ENCODE assay signal across 19 cellular contexts in the genomic region with DNA sequence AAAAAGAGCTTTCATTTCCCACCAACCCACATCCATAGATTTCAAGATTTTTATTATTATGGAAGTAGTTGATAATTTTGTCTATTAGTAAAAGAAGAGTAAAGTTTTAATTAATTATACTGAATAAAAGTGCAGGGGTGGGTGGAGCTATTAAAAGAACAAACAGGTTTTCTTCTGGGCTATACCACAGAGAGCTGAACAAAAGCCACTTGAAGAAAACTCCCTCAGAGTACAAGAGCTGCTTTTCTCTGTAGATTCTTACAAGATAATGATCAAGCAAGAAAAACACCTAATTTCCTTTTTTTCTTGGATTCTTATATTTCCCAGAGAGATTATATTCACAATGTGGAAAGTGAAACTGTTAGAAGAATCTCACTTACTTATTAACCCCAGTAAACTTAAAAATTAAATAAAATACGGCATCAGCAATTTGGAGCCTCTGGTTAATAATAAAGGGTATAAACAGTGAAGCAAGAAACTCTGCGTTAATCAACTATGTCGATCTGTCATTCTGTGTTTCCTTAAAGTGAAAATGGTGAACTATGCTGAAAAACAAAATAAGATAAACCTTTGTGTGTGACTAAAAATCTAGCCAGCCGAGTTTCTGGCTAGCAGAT.
DNase-seq lines count a peak whose midpoint lies in the region; FAIRE-seq and TF ChIP-seq lines count a peak whose summit lies in the region.
"Had no signal": no experiment of that assay in that cellular context is flagged by ENCODE, and none has a peak within 500 bp of the region (broad histone marks: within the 10 kb centered on the region; RNA-seq: fewer than 3 reads in every experiment).

No MANE protein-coding gene starts in this region.

- BruUV-seq in endothelial cell of umbilical vein (replicated peaks; lab: Mats Ljungman, UMichigan), result no TSS peak

- peak overlapping the region in 4 of 7 donors; percentile 49 to 81 (median 54) for H3K27ac Mint-ChIP-seq in CD4-positive, alpha-beta memory T cell
- H3K27ac Mint-ChIP-seq in nephron, result peak overlapping the region; percentile 54 to 88 (median 75)
- H3K27ac Mint-ChIP-seq: activated CD8-positive, alpha-beta memory T cell treated with anti-CD3 and anti-CD28 coated beads, Interleukin-2, amount 10 ng/mL, durations not matched to agents 7 days and 5 days; activated naive CD8-positive, alpha-beta T cell treated with anti-CD3 and anti-CD28 coated beads, Interleukin-2, amount 50 U/mL, for 24 hours had no signal

- H3K4me3 ChIP-seq in CD4-positive, alpha-beta memory T cell (ENCODE audit: low read length in 2 of 2), result no peak overlapping the region
- no peak overlapping the region for H3K4me3 ChIP-seq in SJSA1
- no peak overlapping the region for H3K4me3 ChIP-seq in endothelial cell of umbilical vein (replicated peaks in 1 of 3; ENCODE audit: insufficient read depth in 1 of 3, low read depth in 1 of 3, low read length in 3 of 3)
- H3K4me3 ChIP-seq in BE2C (ENCODE audit: low read depth, low read length), result no peak overlapping the region
- no peak overlapping the region for H3K4me3 ChIP-seq in dorsolateral prefrontal cortex
- H3K4me3 ChIP-seq in transverse colon, result no peak overlapping the region
- H3K4me3 ChIP-seq: right atrium auricular region, tibial nerve had no signal

- no peaks in the 10 kb centered on the region for H3K27me3 ChIP-seq in CD4-positive, alpha-beta memory T cell (ENCODE audit: insufficient read depth, low read length)
- H3K27me3 ChIP-seq in SJSA1 (replicated peaks) (no peaks in the 10 kb centered on the region), endothelial cell of umbilical vein (ENCODE audit: control insufficient read depth in 2 of 2, insufficient read depth in 2 of 2, low read length in 2 of 2) (no peaks in the 10 kb centered on the region), BE2C (no peaks in the 10 kb centered on the region), dorsolateral prefrontal cortex (peaks cover 0 to 5% (median 0%) of the 10 kb centered on the region in 45 donors), transverse colon (no peaks in the 10 kb centered on the region)
- H3K27me3 ChIP-seq: right atrium auricular region, tibial nerve had no signal

- H3K4me2 ChIP-seq in endothelial cell of umbilical vein (ENCODE audit: insufficient read depth, low read length), result peak overlapping the region; percentile 48

- no peaks in the 10 kb centered on the region for H3K9me3 Mint-ChIP-seq in CD4-positive, alpha-beta memory T cell
- no peaks in the 10 kb centered on the region for H3K9me3 Mint-ChIP-seq in nephron
- H3K9me3 Mint-ChIP-seq: activated naive CD8-positive, alpha-beta T cell treated with anti-CD3 and anti-CD28 coated beads, Interleukin-2, amount 50 U/mL, for 24 hours had no signal

- no peaks in the 10 kb centered on the region for H4K20me1 ChIP-seq in endothelial cell of umbilical vein (replicated peaks; ENCODE audit: control insufficient read depth, extremely low read depth, insufficient read depth, low read length)

- H3K36me3 ChIP-seq in CD4-positive, alpha-beta memory T cell (ENCODE audit: insufficient read depth, low read length), result no peaks in the 10 kb centered on the region
- H3K36me3 ChIP-seq in SJSA1 (no peaks in the 10 kb centered on the region), endothelial cell of umbilical vein (ENCODE audit: control insufficient read depth in 2 of 2, extremely low read depth in 1 of 2, insufficient read depth in 2 of 2, low read length in 2 of 2) (no peaks in the 10 kb centered on the region), BE2C (no peaks in the 10 kb centered on the region), transverse colon (no peaks in the 10 kb centered on the region)
- H3K36me3 ChIP-seq: right atrium auricular region, tibial nerve had no signal

- no peaks in the 10 kb centered on the region for H3K27me3 Mint-ChIP-seq in CD4-positive, alpha-beta memory T cell
- H3K27me3 Mint-ChIP-seq in nephron (ENCODE audit: low read depth), result no peaks in the 10 kb centered on the region

- no peaks in the 10 kb centered on the region for H3K9me3 ChIP-seq in CD4-positive, alpha-beta memory T cell (ENCODE audit: control insufficient read depth in 1 of 2, low read length in 2 of 2)
- H3K9me3 ChIP-seq in SJSA1 (replicated peaks) (no peaks in the 10 kb centered on the region), endothelial cell of umbilical vein (replicated peaks; ENCODE audit: control insufficient read depth, insufficient read depth, low read length) (no peaks in the 10 kb centered on the region), BE2C (no peaks in the 10 kb centered on the region), transverse colon (no peaks in the 10 kb centered on the region)
- H3K9me3 ChIP-seq: right atrium auricular region, tibial nerve had no signal

- H3K4me1 ChIP-seq in CD4-positive, alpha-beta memory T cell (ENCODE audit: insufficient read depth, low read length), result peaks cover 20% of the 10 kb centered on the region
- peaks cover 36% of the 10 kb centered on the region for H3K4me1 ChIP-seq in SJSA1 (replicated peaks)
- H3K4me1 ChIP-seq in endothelial cell of umbilical vein (ENCODE audit: control insufficient read depth, extremely low read depth, insufficient read depth, low read length), result peaks cover 17% of the 10 kb centered on the region
- H3K4me1 ChIP-seq in BE2C, result no peaks in the 10 kb centered on the region
- peaks cover 0 to 6% (median 3%) of the 10 kb centered on the region in 4 donors for H3K4me1 ChIP-seq in transverse colon

- POLR2A ChIA-PET in CD4-positive, alpha-beta memory T cell (lab: Charles Lee; ENCODE audit: partially characterized antibody), result interaction anchor here (0.8 to 2.9 kb wide), 7 partner anchors 19 to 80 kb away, joined by 3 to 14 read pairs (median 4); no protein-coding TSS in a partner anchor
- POLR2A ChIA-PET in endothelial cell of umbilical vein (lab: Charles Lee), result interaction anchor here (0.6 kb wide), 1 partner anchor 31 kb away, joined by 4 read pairs; no protein-coding TSS in a partner anchor

- dilution Hi-C loops in endothelial cell of umbilical vein (cut with MboI; ENCODE audit: extremely low pct_ligation_motif_present, low sequenced_read_pairs), result no loop called here

- H3K4me1 Mint-ChIP-seq in CD4-positive, alpha-beta memory T cell, result peaks cover 7 to 23% (median 12%) of the 10 kb centered on the region in 4 donors
- H3K4me1 Mint-ChIP-seq in nephron, result peaks cover 49% of the 10 kb centered on the region

- H3K27ac ChIP-seq in CD4-positive, alpha-beta memory T cell (ENCODE audit: low read depth, low read length), result no peak overlapping the region
- H3K27ac ChIP-seq in SJSA1, result peak overlapping the region; percentile 62
- H3K27ac ChIP-seq in endothelial cell of umbilical vein (ENCODE audit: insufficient read depth, low read depth, low read length), result no peak overlapping the region
- H3K27ac ChIP-seq in dorsolateral prefrontal cortex, result peak overlapping the region in 3 of 59 donors; percentile 16 to 58 (median 17)
- no peak overlapping the region for H3K27ac ChIP-seq in transverse colon
- H3K27ac ChIP-seq: right atrium auricular region had no signal

- TF ChIP-seq CTCF in endothelial cell of umbilical vein (IDR thresholded peaks at IDR 0.05; ENCODE audit: extremely low read depth in 1 of 2, insufficient read depth in 1 of 2, low read depth in 1 of 2, low read length in 2 of 2), result no peak
- no peak for TF ChIP-seq CTCF in nephron (IDR thresholded peaks at IDR 0.05; ENCODE audit: unreplicated experiment in 3 of 3)
- no peak for TF ChIP-seq CTCF in BE2C (IDR thresholded peaks at IDR 0.05; ENCODE audit: low read depth, low read length)
- no peak for TF ChIP-seq CTCF in dorsolateral prefrontal cortex (IDR thresholded peaks at IDR 0.05 in 54 of 56, conservative IDR thresholded peaks at IDR 0.05 in 2 of 56; ENCODE audit: low read depth in 1 of 56, partially characterized antibody in 56 of 56)
- TF ChIP-seq CTCF in transverse colon (IDR thresholded peaks at IDR 0.05), result no peak

- WGBS in transverse colon (ENCODE audit: low coverage in 1 of 2), 2 donors, result 54 to 71% methylated on average over 4 of the region's 4 CpGs

- no peaks in the 10 kb centered on the region for H3K36me3 Mint-ChIP-seq in CD4-positive, alpha-beta memory T cell
- no peaks in the 10 kb centered on the region for H3K36me3 Mint-ChIP-seq in nephron (ENCODE audit: low read depth)
- H3K36me3 Mint-ChIP-seq: activated CD8-positive, alpha-beta memory T cell treated with anti-CD3 and anti-CD28 coated beads, Interleukin-2, amount 10 ng/mL, durations not matched to agents 7 days and 5 days had no signal

- peak; percentile 26 for FAIRE-seq in endothelial cell of umbilical vein (lab: Jason Lieb, UNC)
- FAIRE-seq: GM19239 had no signal

- H2AFZ ChIP-seq in endothelial cell of umbilical vein (ENCODE audit: low read depth, low read length), result peak overlapping the region; percentile 34

- TF ChIP-seq POLR2A in endothelial cell of umbilical vein (IDR thresholded peaks at IDR 0.05; ENCODE audit: low read depth, low read length), result no peak
- no peak for TF ChIP-seq POLR2A in transverse colon (IDR thresholded peaks at IDR 0.05)

- CTCF ChIA-PET in CD4-positive, alpha-beta memory T cell (lab: Charles Lee; ENCODE audit: partially characterized antibody), result interaction anchor here (0.5 to 2.0 kb wide), 10 partner anchors 13 to 966 kb away, joined by 3 to 8 read pairs (median 4); a partner anchor contains a TSS
- CTCF ChIA-PET in endothelial cell of umbilical vein (lab: Charles Lee), result interaction anchor here (0.7 to 3.7 kb wide), 8 partner anchors 10 to 209 kb away, joined by 3 to 23 read pairs (median 5); no protein-coding TSS in a partner anchor

- intact Hi-C loops in CD4-positive, alpha-beta memory T cell (cut with micrococcal nuclease), result no loop called here
- intact Hi-C loops in endothelial cell of umbilical vein (cut with micrococcal nuclease), result no loop called here
- intact Hi-C loops in dorsolateral prefrontal cortex (cut with DNase I), result no loop called here
- intact Hi-C loops in transverse colon (cut with DNase I; ENCODE audit: low total_unique reads), result no loop called here

- peak overlapping the region; percentile 17 for H3K9ac ChIP-seq in endothelial cell of umbilical vein (replicated peaks; ENCODE audit: extremely low read depth, insufficient read depth, low read length)

- DNase-seq in CD4-positive, alpha-beta memory T cell, result peak in 3 of 5 donors; percentile 25 to 32 (median 31)
- DNase-seq in SJSA1 (ENCODE audit: low read depth in 1 of 2, low spot score in 2 of 2) (no peak), endothelial cell of umbilical vein (ENCODE audit: low read depth, low spot score) (peak; percentile 51), BE2C (no peak), NCI-H2196 (lab: John Stamatoyannopoulos, UW; ENCODE audit: unreplicated experiment) (no peak), dorsolateral prefrontal cortex (no peak), transverse colon (no peak)
- DNase-seq: activated CD8-positive, alpha-beta memory T cell treated with anti-CD3 and anti-CD28 coated beads, Interleukin-2, amount 10 ng/mL, durations not matched to agents 7 days and 5 days; activated naive CD8-positive, alpha-beta T cell treated with anti-CD3 and anti-CD28 coated beads, Interleukin-2, amount 50 U/mL, for 24 hours; islet precursor cell; NCI-H1048; NCI-H2081; NCI-H526; SIG-M5; stimulated activated naive CD4-positive, alpha-beta T cell treated with Interleukin-2 at 50 U/mL for 16 hours had no signal

- in situ Hi-C loops in transverse colon (cut with MboI; ENCODE audit: low pct_ligation_motif_present in 1 of 4, low pct_unique_long_range_greater_than_20kb in 1 of 4, low sequenced_read_pairs in 3 of 4), result no loop called here

- H3K79me2 ChIP-seq in endothelial cell of umbilical vein (ENCODE audit: control insufficient read depth, insufficient read depth, low read length), result no peaks in the 10 kb centered on the region

- peak overlapping the region in 5 of 8 donors; percentile 21 to 70 (median 46) for H3K4me3 Mint-ChIP-seq in CD4-positive, alpha-beta memory T cell
- peak overlapping the region in 1 of 3 experiments; percentile 12 for H3K4me3 Mint-ChIP-seq in nephron
- H3K4me3 Mint-ChIP-seq: activated CD8-positive, alpha-beta memory T cell treated with anti-CD3 and anti-CD28 coated beads, Interleukin-2, amount 10 ng/mL, durations not matched to agents 7 days and 5 days; activated naive CD8-positive, alpha-beta T cell treated with anti-CD3 and anti-CD28 coated beads, Interleukin-2, amount 50 U/mL, for 24 hours had no signal

- TF ChIP-seq EP300 in transverse colon (IDR thresholded peaks at IDR 0.05; ENCODE audit: low read depth), result no peak

- no peaks in the 10 kb centered on the region for H3K9me1 ChIP-seq in endothelial cell of umbilical vein (replicated peaks; ENCODE audit: control insufficient read depth, extremely low read depth, insufficient read depth, low read length)

Comparison
In these comparisons a context has a peak if more than half of its experiments do, and no peak if none do; other contexts are left out.
1. DNase-seq: peak in CD4-positive, alpha-beta memory T cell (3 of 5) and endothelial cell of umbilical vein (single experiment); none in SJSA1 (0 of 2), BE2C (single experiment), NCI-H2196 (single experiment), dorsolateral prefrontal cortex (0 of 10) and transverse colon (single experiment).